In the genomic region with DNA sequence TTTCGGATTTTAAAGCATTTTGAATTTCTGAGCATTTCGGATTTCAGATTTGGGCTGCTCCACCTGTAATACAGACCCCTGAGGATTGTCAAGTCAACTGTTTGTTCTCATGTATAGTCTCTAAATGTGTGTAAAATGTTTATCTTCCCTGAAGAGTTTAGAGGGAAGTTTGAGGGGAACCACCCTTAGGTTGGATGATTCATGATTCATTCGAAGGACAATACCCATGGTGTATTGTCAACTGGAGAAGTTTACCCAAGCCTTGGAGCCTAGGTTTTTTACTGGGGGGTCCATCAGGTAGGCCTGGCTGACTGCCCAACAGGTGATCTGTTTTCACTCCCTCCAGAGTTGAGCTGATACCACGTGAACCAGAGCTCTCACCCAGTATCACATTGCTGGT, we compare ENCODE assay signal across 15 cellular contexts. TPM values are rescaled to one million over a fixed set of nuclear protein-coding genes. Genes with fewer than 3 reads are reported as not detected.
DNase-seq lines count a peak whose midpoint lies in the region; ATAC-seq, FAIRE-seq and TF ChIP-seq lines count a peak whose summit lies in the region.
"Had no signal": no experiment of that assay in that cellular context is flagged by ENCODE, and none has a peak within 500 bp of the region (broad histone marks: within the 10 kb centered on the region; RNA-seq: fewer than 3 reads in every experiment).

No MANE protein-coding gene starts in this region.

- in situ Hi-C loops in GM12878 (cut with MboI): no loop called here

- H3K4me1 ChIP-seq in GM12878 (ENCODE audit: control insufficient read depth, insufficient read depth, low read length) (peaks cover 9% of the 10 kb centered on the region), gastroesophageal sphincter (no peaks in the 10 kb centered on the region), heart right ventricle (no peaks in the 10 kb centered on the region)

- WGBS in GM12878 (ENCODE audit: insufficient coverage, insufficient replicate concordance, low lambda C conversion rate, missing lambda C conversion rate): 47% methylated on average over 4 of the region's 4 CpGs
- WGBS in gastroesophageal sphincter (ENCODE audit: low coverage in 1 of 2), 2 donors: 50 to 88% methylated on average over 2 to 4 of the region's 4 CpGs
- WGBS in heart right ventricle, 2 donors: 78 to 84% methylated on average over 4 of the region's 4 CpGs

- TF ChIP-seq POLR2A in GM12878 (IDR thresholded peaks at IDR 0.05; ENCODE audit: low read depth, low read length): no peak
- TF ChIP-seq POLR2A in gastroesophageal sphincter (IDR thresholded peaks at IDR 0.05): no peak

- DNase-seq in COLO668 (lab: John Stamatoyannopoulos, UW; ENCODE audit: unreplicated experiment): peak; percentile 10
- no peak for DNase-seq in GM12878 (ENCODE audit: low read depth, low spot score)
- DNase-seq in heart right ventricle: no peak
- DNase-seq in AML-193 (lab: John Stamatoyannopoulos, UW): no peak
- DNase-seq: activated CD8-positive, alpha-beta memory T cell treated with anti-CD3 and anti-CD28 coated beads, Interleukin-2, amount 50 U/mL, for 4 hours; effector CD8-positive, alpha-beta T cell; kidney glomerular epithelial cell; NCI-H1092; NCI-H524; T1000 had no signal

- CTCF ChIA-PET in GM12878 (lab: Yijun Ruan, JAX): interaction anchor here (0.6 kb wide), 1 partner anchor 22 kb away, joined by 3 read pairs; no protein-coding TSS in a partner anchor

- H3K4me3 ChIP-seq in GM12878: no peak overlapping the region
- H3K4me3 ChIP-seq in gastroesophageal sphincter: no peak overlapping the region
- no peak overlapping the region for H3K4me3 ChIP-seq in heart right ventricle

- H3K27ac ChIP-seq in GM12878 (ENCODE audit: control insufficient read depth, insufficient read depth): no peak overlapping the region
- H3K27ac ChIP-seq in gastroesophageal sphincter: no peak overlapping the region
- no peak overlapping the region for H3K27ac ChIP-seq in heart right ventricle

- H4K20me1 ChIP-seq in GM12878 (ENCODE audit: control insufficient read depth, insufficient read depth): no peaks in the 10 kb centered on the region

- peak overlapping the region; percentile 26; the same call in 1 of the 2 replicates for H3K4me2 ChIP-seq in GM12878 (ENCODE audit: control insufficient read depth, insufficient read depth)

- RAD21 ChIA-PET in GM12878 (lab: Charles Lee; ENCODE audit: unreplicated experiment): no interaction called here

- no peaks in the 10 kb centered on the region for H3K9me3 ChIP-seq in GM12878 (replicated peaks; ENCODE audit: control insufficient read depth, insufficient read depth, low read length)
- no peaks in the 10 kb centered on the region for H3K9me3 ChIP-seq in gastroesophageal sphincter
- no peaks in the 10 kb centered on the region for H3K9me3 ChIP-seq in heart right ventricle

- H3K27me3 ChIP-seq in GM12878 (replicated peaks in 1 of 2; ENCODE audit: control insufficient read depth in 2 of 2, insufficient read depth in 2 of 2, low read length in 1 of 2) (no peaks in the 10 kb centered on the region), gastroesophageal sphincter (no peaks in the 10 kb centered on the region), heart right ventricle (no peaks in the 10 kb centered on the region)

- BruUV-seq in GM12878 (replicated peaks; lab: Mats Ljungman, UMichigan): no TSS peak

- ATAC-seq in GM19395 (IDR thresholded peaks at IDR 0.05; ENCODE audit: unreplicated experiment) (peak; percentile 20), HG03108 (IDR thresholded peaks at IDR 0.05; ENCODE audit: unreplicated experiment) (peak; percentile 8), GM12878 (no peak), GM19397 (IDR thresholded peaks at IDR 0.05; ENCODE audit: unreplicated experiment) (no peak), gastroesophageal sphincter (no peak), heart right ventricle (no peak)

- no peaks in the 10 kb centered on the region for H3K36me3 ChIP-seq in GM12878 (ENCODE audit: control insufficient read depth in 2 of 2, insufficient read depth in 2 of 2, low read length in 1 of 2)
- peaks cover 0 to 13% of the 10 kb centered on the region in 2 donors for H3K36me3 ChIP-seq in gastroesophageal sphincter
- H3K36me3 ChIP-seq in heart right ventricle: peaks cover 0 to 5% (median 0%) of the 10 kb centered on the region in 9 donors

- SMC1A ChIA-PET in GM12878 (lab: Charles Lee; ENCODE audit: uncharacterized antibody, unreplicated experiment): interaction anchor here (1.0 kb wide), 1 partner anchor 18 kb away, joined by 3 read pairs; no protein-coding TSS in a partner anchor

- H3K9ac ChIP-seq in GM12878 (ENCODE audit: control insufficient read depth, insufficient read depth, low read length): no peak overlapping the region

- no peak for FAIRE-seq in GM12878 (lab: Jason Lieb, UNC)

- H3K79me2 ChIP-seq in GM12878 (ENCODE audit: control insufficient read depth, insufficient read depth, low read length): no peaks in the 10 kb centered on the region

- no peak for TF ChIP-seq EP300 in GM12878 (IDR thresholded peaks at IDR 0.05; ENCODE audit: borderline replicate concordance in 1 of 2, control insufficient read depth in 1 of 2, low read depth in 2 of 2, low read length in 2 of 2)
- TF ChIP-seq EP300 in gastroesophageal sphincter (IDR thresholded peaks at IDR 0.05): no peak

- intact Hi-C loops in GM12878 (cut with micrococcal nuclease; ENCODE audit: unreplicated experiment) (no loop called here), heart right ventricle (cut with DNase I) (no loop called here)

- TF ChIP-seq CTCF in GM12878 (IDR thresholded peaks at IDR 0.05 in 2 of 3, conservative IDR thresholded peaks at IDR 0.05 in 1 of 3; ENCODE audit: control insufficient read depth in 2 of 3, extremely low read depth in 1 of 3, insufficient read depth in 1 of 3, low read depth in 3 of 3, low read length in 3 of 3) (no peak), gastroesophageal sphincter (IDR thresholded peaks at IDR 0.05) (no peak), heart right ventricle (IDR thresholded peaks at IDR 0.05) (no peak)

- POLR2A ChIA-PET in GM12878 (lab: Charles Lee): no interaction called here

- no peak for TF ChIP-seq RAD21 in GM12878 (IDR thresholded peaks at IDR 0.05; ENCODE audit: insufficient read depth, low read depth, low read length)

- peak overlapping the region; percentile 62 for H2AFZ ChIP-seq in GM12878 (ENCODE audit: control insufficient read depth, low read depth, low read length)

TF ChIP-seq in GM12878, 131 proteins besides CTCF, POLR2A, EP300 and RAD21:
- no peak for TF ChIP-seq ATF7 (IDR thresholded peaks at IDR 0.05; ENCODE audit: low read depth)
- no peak for TF ChIP-seq CHD2 (IDR thresholded peaks at IDR 0.05; ENCODE audit: borderline replicate concordance, low read depth, low read length)

RNA-seq across cellular contexts. Expression of a gene that starts 18.9 kb away (rescaled TPM):
- 1.6 and 2.9 TPM in 2 replicates for total RNA-seq in GM12878 (2013; cell fraction: nucleolus; rRNA removed)
- total RNA-seq in GM12878 (2014; rRNA removed) (2.9 and 5.3 TPM in 2 replicates), GM12878 (2014; rRNA removed; fragmentation: Illumina TruSeq; extraction: Trizol) (3.9 and 5.4 TPM in 2 replicates), GM12878 (2021) (3.4 and 4.7 TPM in 2 replicates), gastroesophageal sphincter (10 to 100 TPM; 19.3 to 40.4 (median 26.9) TPM), heart right ventricle (10 to 100 TPM in 8 of 10 donors, 1 to 10 TPM in 2; 9.4 to 16.3 (median 12.0) TPM)
- 1.4 TPM for polyA plus RNA-seq in GM12878 (2011; ENCODE audit: low read depth)
- polyA plus RNA-seq in GM12878 (2011; rRNA removed) (1.9 and 2.7 TPM in 2 replicates), GM12878 (2014; fragmentation: Illumina TruSeq; extraction: Trizol) (5.7 and 11.6 TPM in 2 replicates), GM12878 (2014; fragmentation: Nextera tagmentation; extraction: Ambion mirVana) (1 to 10 TPM; 8.6 to 9.7 TPM), GM12878 (2014; rRNA removed) (4.5 TPM in 2 replicates), GM12878 (2016; fragmentation: Nextera tagmentation; extraction: Ambion mirVana) (1 to 10 TPM; 4.4 TPM), heart right ventricle (10 to 100 TPM in 1 of 2 donors, 1 to 10 TPM in 1; 9.9 to 14.3 TPM)
- polyA plus RNA-seq in GM12878 (2011; cell fraction: cytosol; rRNA removed): 0.85 and 1.0 TPM in 2 replicates
- 0.61 and 0.64 TPM in 2 replicates for polyA plus RNA-seq in GM12878 (2011; cell fraction: nucleus; rRNA removed)
- polyA plus RNA-seq in GM12878 (2012): 2.1 and 3.4 TPM in 2 replicates
- 1.1 and 1.6 TPM in 2 replicates for polyA minus RNA-seq in GM12878 (2011; rRNA and poly(A)+ RNA removed)
- not detected in 2 replicates for polyA minus RNA-seq in GM12878 (2011; cell fraction: cytosol; rRNA and poly(A)+ RNA removed)
- 0.38 TPM in 1 of 2 replicates, not detected in the other for polyA minus RNA-seq in GM12878 (2011; cell fraction: nucleus; rRNA and poly(A)+ RNA removed)
- total RNA-seq: HT1080 had no signal

Comparison
In these comparisons a context has a peak if more than half of its experiments do, and no peak if none do; other contexts are left out.
1. ATAC-seq: peak in GM19395 (single experiment) and HG03108 (single experiment); none in GM12878 (single experiment), GM19397 (single experiment), gastroesophageal sphincter (single experiment) and heart right ventricle (0 of 8).